23 cellular contexts compared by ENCODE assay signal in the genomic region with DNA sequence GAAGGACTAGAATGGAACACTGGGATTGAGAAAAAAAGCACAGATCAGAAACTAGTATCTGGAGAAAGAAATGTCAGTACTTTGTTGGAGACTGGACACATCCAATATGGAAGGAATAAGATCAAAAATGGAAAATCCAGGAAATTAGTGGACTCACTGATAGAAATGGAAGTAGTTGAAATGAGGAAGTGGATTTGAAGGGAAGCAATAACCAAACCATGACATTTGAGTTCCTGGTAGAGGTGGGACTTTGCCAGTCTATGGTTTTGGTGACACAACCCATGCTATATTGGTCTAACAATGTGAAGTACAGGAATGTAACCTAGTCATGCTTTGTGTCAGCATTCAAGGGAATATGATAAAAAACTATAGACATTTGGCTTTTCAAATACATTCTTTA.
DNase-seq lines count a peak whose midpoint lies in the region; ATAC-seq lines count a peak whose summit lies in the region.
"Had no signal": no experiment of that assay in that cellular context is flagged by ENCODE, and none has a peak within 500 bp of the region (broad histone marks: within the 10 kb centered on the region; RNA-seq: fewer than 3 reads in every experiment).

No MANE protein-coding gene starts in this region.

- H3K9me3 Mint-ChIP-seq in IgD-negative memory B cell = peaks cover 0 to 2% (median 0%) of the 10 kb centered on the region in 3 donors
- H3K9me3 Mint-ChIP-seq in activated naive CD8-positive, alpha-beta T cell treated with anti-CD3 and anti-CD28 coated beads for 36 hours = no peaks in the 10 kb centered on the region
- H3K9me3 Mint-ChIP-seq: activated CD4-positive, alpha-beta memory T cell treated with anti-CD3 and anti-CD28 coated beads, Interleukin-2, amount 10 ng/mL, durations not matched to agents 7 days and 5 days; activated T-cell treated with anti-CD3 and anti-CD28 coated beads, Interleukin-2, amount 50 U/mL, for 72 hours; T-cell had no signal

- H3K4me3 Mint-ChIP-seq in IgD-negative memory B cell = peak overlapping the region; percentile 88 to 96 (median 92)
- no peak overlapping the region for H3K4me3 Mint-ChIP-seq in activated naive CD8-positive, alpha-beta T cell treated with anti-CD3 and anti-CD28 coated beads for 36 hours
- H3K4me3 Mint-ChIP-seq: activated CD4-positive, alpha-beta memory T cell treated with anti-CD3 and anti-CD28 coated beads, Interleukin-2, amount 10 ng/mL, durations not matched to agents 7 days and 5 days; activated naive CD8-positive, alpha-beta T cell treated with anti-CD3 and anti-CD28 coated beads, Interleukin-2, amount 10 ng/mL, durations not matched to agents 7 days and 5 days; activated T-cell treated with anti-CD3 and anti-CD28 coated beads, Interleukin-2, amount 50 U/mL, for 72 hours; T-cell had no signal

- no peaks in the 10 kb centered on the region for H3K4me1 ChIP-seq in aorta (ENCODE audit: control insufficient read depth in 1 of 2, insufficient read depth in 2 of 2, low read length in 2 of 2)
- H3K4me1 ChIP-seq: Peyer's patch, right lobe of liver, suprapubic skin had no signal

- no peaks in the 10 kb centered on the region for H3K36me3 ChIP-seq in aorta (ENCODE audit: control insufficient read depth in 1 of 2, insufficient read depth in 2 of 2, low read length in 1 of 2)
- H3K36me3 ChIP-seq: heart right ventricle, neutrophil, Peyer's patch, right lobe of liver, suprapubic skin had no signal

- H3K27me3 ChIP-seq in layer of hippocampus (ENCODE audit: control insufficient read depth, insufficient read depth, low read length) = no peaks in the 10 kb centered on the region
- no peaks in the 10 kb centered on the region for H3K27me3 ChIP-seq in aorta (ENCODE audit: control insufficient read depth in 1 of 2, insufficient read depth in 2 of 2, low read length in 1 of 2)
- H3K27me3 ChIP-seq: heart right ventricle, neutrophil, Peyer's patch, right lobe of liver, suprapubic skin had no signal

- H3K4me1 Mint-ChIP-seq in IgD-negative memory B cell = peaks cover 47 to 60% (median 57%) of the 10 kb centered on the region in 3 donors
- H3K4me1 Mint-ChIP-seq in activated naive CD8-positive, alpha-beta T cell treated with anti-CD3 and anti-CD28 coated beads for 36 hours = peaks cover 16% of the 10 kb centered on the region
- H3K4me1 Mint-ChIP-seq: activated CD4-positive, alpha-beta memory T cell treated with anti-CD3 and anti-CD28 coated beads, Interleukin-2, amount 10 ng/mL, durations not matched to agents 7 days and 5 days had no signal

- no peaks in the 10 kb centered on the region for H3K9me3 ChIP-seq in aorta (ENCODE audit: control insufficient read depth, low read length)
- H3K9me3 ChIP-seq: neutrophil, Peyer's patch, right lobe of liver, suprapubic skin had no signal

- peak; percentile 67 to 77 for DNase-seq in AML-193 (lab: John Stamatoyannopoulos, UW)
- peak; percentile 75 for DNase-seq in SKM-1 (lab: John Stamatoyannopoulos, UW; ENCODE audit: unreplicated experiment)
- no peak for DNase-seq in aorta
- DNase-seq in activated naive CD8-positive, alpha-beta T cell treated with anti-CD3 and anti-CD28 coated beads for 36 hours = no peak
- DNase-seq: activated CD4-positive, alpha-beta memory T cell treated with anti-CD3 and anti-CD28 coated beads, Interleukin-2, amount 10 ng/mL, durations not matched to agents 7 days and 5 days; activated naive CD8-positive, alpha-beta T cell treated with anti-CD3 and anti-CD28 coated beads, Interleukin-2, amount 10 ng/mL, durations not matched to agents 7 days and 5 days; activated T-cell treated with anti-CD3 and anti-CD28 coated beads, Interleukin-2, amount 50 U/mL, for 72 hours; effector CD8-positive, alpha-beta T cell; heart right ventricle; islet precursor cell; midbrain; NCI-H526 treated with DMSO at 0.1 percent for 48 hours; Peyer's patch; right lobe of liver; stimulated activated CD4-positive, alpha-beta T cell treated with anti-CD3 and anti-CD28 coated beads, Interleukin-2, amount 100 ng/mL, for 24 hours; T-cell had no signal

- H3K27ac ChIP-seq in layer of hippocampus (ENCODE audit: low read depth, low read length) (peak overlapping the region; percentile 21), aorta (ENCODE audit: low read depth in 1 of 2, low read length in 2 of 2) (no peak overlapping the region)
- H3K27ac ChIP-seq: HL-60, neutrophil, right lobe of liver, suprapubic skin had no signal

- peaks cover 21% of the 10 kb centered on the region for H3K36me3 Mint-ChIP-seq in IgD-negative memory B cell
- no peaks in the 10 kb centered on the region for H3K36me3 Mint-ChIP-seq in activated naive CD8-positive, alpha-beta T cell treated with anti-CD3 and anti-CD28 coated beads for 36 hours
- H3K36me3 Mint-ChIP-seq: activated naive CD8-positive, alpha-beta T cell treated with anti-CD3 and anti-CD28 coated beads, Interleukin-2, amount 10 ng/mL, durations not matched to agents 7 days and 5 days; T-cell had no signal

- H3K4me3 ChIP-seq in aorta (ENCODE audit: low read length in 2 of 2) = no peak overlapping the region
- H3K4me3 ChIP-seq: right lobe of liver, suprapubic skin had no signal

- H3K27ac Mint-ChIP-seq in IgD-negative memory B cell = peak overlapping the region; percentile 67 to 94 (median 89)
- H3K27ac Mint-ChIP-seq in activated naive CD8-positive, alpha-beta T cell treated with anti-CD3 and anti-CD28 coated beads for 36 hours = no peak overlapping the region
- H3K27ac Mint-ChIP-seq: activated CD4-positive, alpha-beta memory T cell treated with anti-CD3 and anti-CD28 coated beads, Interleukin-2, amount 10 ng/mL, durations not matched to agents 7 days and 5 days; activated naive CD8-positive, alpha-beta T cell treated with anti-CD3 and anti-CD28 coated beads, Interleukin-2, amount 10 ng/mL, durations not matched to agents 7 days and 5 days; activated T-cell treated with anti-CD3 and anti-CD28 coated beads, Interleukin-2, amount 50 U/mL, for 72 hours; T-cell had no signal

- ATAC-seq in aorta (ENCODE audit: low FRiP score) (no peak), GM19463 (IDR thresholded peaks at IDR 0.05; ENCODE audit: unreplicated experiment) (no peak), GM18519 (IDR thresholded peaks at IDR 0.05; ENCODE audit: low FRiP score, unreplicated experiment) (no peak)
- ATAC-seq: T-cell had no signal

- no peaks in the 10 kb centered on the region for H3K27me3 Mint-ChIP-seq in IgD-negative memory B cell
- H3K27me3 Mint-ChIP-seq in activated naive CD8-positive, alpha-beta T cell treated with anti-CD3 and anti-CD28 coated beads for 36 hours = peaks cover 3% of the 10 kb centered on the region
- H3K27me3 Mint-ChIP-seq: activated CD4-positive, alpha-beta memory T cell treated with anti-CD3 and anti-CD28 coated beads, Interleukin-2, amount 10 ng/mL, durations not matched to agents 7 days and 5 days had no signal

- intact Hi-C loops in aorta (cut with DNase I) = no loop called here

Comparison
In these comparisons a context has a peak if more than half of its experiments do, and no peak if none do; other contexts are left out.
1. DNase-seq: peak in AML-193 (2 of 2) and SKM-1 (single experiment); none in aorta (0 of 2) and activated naive CD8-positive, alpha-beta T cell treated with anti-CD3 and anti-CD28 coated beads for 36 hours (single experiment).